13 cellular contexts compared by ENCODE assay signal in the genomic region with DNA sequence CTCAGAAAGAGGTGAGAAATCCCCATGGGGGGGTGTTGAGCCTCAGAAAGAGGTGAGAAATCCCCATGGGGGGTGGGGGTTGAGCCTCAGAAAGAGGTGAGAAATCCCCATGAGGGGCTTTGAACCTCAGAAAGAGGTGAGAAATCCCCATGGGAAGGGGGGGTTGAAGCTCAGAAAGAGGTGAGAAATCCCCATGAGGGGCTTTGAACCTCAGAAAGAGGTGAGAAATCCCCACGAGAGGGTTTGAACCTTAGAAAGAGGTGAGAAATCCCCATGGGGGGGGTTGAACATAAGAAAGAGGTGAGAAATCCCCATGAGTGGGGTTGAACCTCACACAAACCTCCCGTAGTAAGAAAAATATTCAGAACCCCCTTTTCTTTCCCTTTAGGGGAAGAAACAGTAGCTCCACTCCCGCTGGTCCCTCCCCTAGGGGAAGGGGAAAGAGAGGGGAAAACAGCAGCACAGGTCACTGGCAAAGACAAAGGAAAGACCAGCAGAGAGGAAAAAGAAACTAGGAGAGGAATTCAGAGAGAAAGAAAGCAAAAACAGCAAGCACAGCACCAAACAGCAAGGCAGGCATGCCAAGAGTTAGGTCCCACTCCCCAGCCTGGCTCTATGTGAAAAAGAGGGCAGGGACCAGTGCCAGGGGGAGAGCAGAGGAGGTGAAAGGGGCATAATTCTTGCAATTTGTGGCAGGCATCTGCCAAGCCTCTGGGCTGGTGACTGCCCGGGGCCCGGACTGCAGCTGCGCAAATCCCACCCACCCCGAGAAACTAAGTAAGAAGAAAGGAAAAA. TPM values are rescaled to one million over a fixed set of nuclear protein-coding genes. Genes with fewer than 3 reads are reported as not detected.
A peak's percentile ranks its signal among the peaks of the same experiment; 100 is the strongest.
DNase-seq lines count a peak whose midpoint lies in the region; ATAC-seq, FAIRE-seq and TF ChIP-seq lines count a peak whose summit lies in the region.
"Had no signal": no experiment of that assay in that cellular context is flagged by ENCODE, and none has a peak within 500 bp of the region (broad histone marks: within the 10 kb centered on the region; RNA-seq: fewer than 3 reads in every experiment).

No MANE protein-coding gene starts in this region.

- H3K4me1 ChIP-seq in HUES6 (ENCODE audit: control insufficient read depth, insufficient read depth, low read length) = peaks cover 33% of the 10 kb centered on the region
- H3K4me1 ChIP-seq in GM12878 (ENCODE audit: control insufficient read depth, insufficient read depth, low read length) = 0 out of 2 replicates have a peak, but pooled peaks cover 3% of the 10 kb centered on the region

- ATAC-seq in GM12878 = peak; percentile 47

- H3K27me3 Mint-ChIP-seq in activated CD4-positive, alpha-beta T cell treated with anti-CD3 and anti-CD28 coated beads, Interleukin-2, amount 10 ng/mL, durations not matched to agents 24 days and 14 days = peaks cover 4% of the 10 kb centered on the region
- peaks cover 9% of the 10 kb centered on the region for H3K27me3 Mint-ChIP-seq in nephron progenitor cell (ENCODE audit: low read depth, poor library complexity)

- H3K9me3 Mint-ChIP-seq in activated CD4-positive, alpha-beta T cell treated with anti-CD3 and anti-CD28 coated beads, Interleukin-2, amount 10 ng/mL, durations not matched to agents 24 days and 14 days = peaks cover 6% of the 10 kb centered on the region
- peaks cover 17% of the 10 kb centered on the region for H3K9me3 Mint-ChIP-seq in nephron progenitor cell

- H3K4me2 ChIP-seq in GM12878 (ENCODE audit: control insufficient read depth, insufficient read depth) = no peak overlapping the region

- peak overlapping the region; percentile 66 for H3K27ac Mint-ChIP-seq in activated CD4-positive, alpha-beta T cell treated with anti-CD3 and anti-CD28 coated beads, Interleukin-2, amount 10 ng/mL, durations not matched to agents 24 days and 14 days
- H3K27ac Mint-ChIP-seq in nephron progenitor cell = peak overlapping the region; percentile 38

- POLR2A ChIA-PET in GM12878 (lab: Charles Lee) = no interaction called here

- no peak overlapping the region for H3K4me3 Mint-ChIP-seq in activated CD4-positive, alpha-beta T cell treated with anti-CD3 and anti-CD28 coated beads, Interleukin-2, amount 10 ng/mL, durations not matched to agents 24 days and 14 days
- H3K4me3 Mint-ChIP-seq in nephron progenitor cell = no peak overlapping the region

- H3K9ac ChIP-seq in HUES6 (ENCODE audit: low read length) (peak overlapping the region; percentile 29), GM12878 (ENCODE audit: control insufficient read depth, insufficient read depth, low read length) (no peak overlapping the region)

- no peaks in the 10 kb centered on the region for H3K36me3 Mint-ChIP-seq in activated CD4-positive, alpha-beta T cell treated with anti-CD3 and anti-CD28 coated beads, Interleukin-2, amount 10 ng/mL, durations not matched to agents 24 days and 14 days (ENCODE audit: low read depth)
- H3K36me3 Mint-ChIP-seq in nephron progenitor cell (ENCODE audit: low read depth) = no peaks in the 10 kb centered on the region

- no peak for TF ChIP-seq RAD21 in GM12878 (IDR thresholded peaks at IDR 0.05; ENCODE audit: insufficient read depth, low read depth, low read length)

- in situ Hi-C loops in GM12878 (cut with MboI) = no loop called here

- 59% methylated on average over 7 of the region's 7 CpGs for WGBS in GM12878 (ENCODE audit: insufficient coverage, insufficient replicate concordance, low lambda C conversion rate, missing lambda C conversion rate)

- TF ChIP-seq CTCF in GM12878 (IDR thresholded peaks at IDR 0.05 in 2 of 3, conservative IDR thresholded peaks at IDR 0.05 in 1 of 3; ENCODE audit: control insufficient read depth in 2 of 3, extremely low read depth in 1 of 3, insufficient read depth in 1 of 3, low read depth in 3 of 3, low read length in 3 of 3) (no peak), nephron progenitor cell (IDR thresholded peaks at IDR 0.05) (no peak)

- BruUV-seq in GM12878 (replicated peaks; lab: Mats Ljungman, UMichigan) = no TSS peak

- FAIRE-seq in GM12878 (lab: Jason Lieb, UNC) = no peak

- H3K27me3 ChIP-seq in HUES6 (ENCODE audit: control insufficient read depth, insufficient read depth, low read length) = no peaks in the 10 kb centered on the region
- no peaks in the 10 kb centered on the region for H3K27me3 ChIP-seq in GM12878 (replicated peaks in 1 of 2; ENCODE audit: control insufficient read depth in 2 of 2, insufficient read depth in 2 of 2, low read length in 1 of 2)

- H3K9me3 ChIP-seq in HUES6 (ENCODE audit: control insufficient read depth, insufficient read depth, low read depth, low read length) (peaks cover 10% of the 10 kb centered on the region; the same call in 1 of the 2 replicates), GM12878 (replicated peaks; ENCODE audit: control insufficient read depth, insufficient read depth, low read length) (peaks cover 7% of the 10 kb centered on the region; the same call in 2 of the 3 replicates)

- RAD21 ChIA-PET in GM12878 (lab: Charles Lee; ENCODE audit: unreplicated experiment) = interaction anchor here (0.6 kb wide), 1 partner anchor 210 kb away, joined by 4 read pairs; no protein-coding TSS in a partner anchor

- H3K27ac ChIP-seq in HUES6 (ENCODE audit: low read depth, low read length) (no peak overlapping the region), GM12878 (ENCODE audit: control insufficient read depth, insufficient read depth) (peak overlapping the region; percentile 66)

- CTCF ChIA-PET in GM12878 (lab: Yijun Ruan, JAX) = no interaction called here

- peaks cover 10% of the 10 kb centered on the region for H3K4me1 Mint-ChIP-seq in activated CD4-positive, alpha-beta T cell treated with anti-CD3 and anti-CD28 coated beads, Interleukin-2, amount 10 ng/mL, durations not matched to agents 24 days and 14 days
- peaks cover 9% of the 10 kb centered on the region for H3K4me1 Mint-ChIP-seq in nephron progenitor cell

- no peaks in the 10 kb centered on the region for H4K20me1 ChIP-seq in GM12878 (ENCODE audit: control insufficient read depth, insufficient read depth)

- SMC1A ChIA-PET in GM12878 (lab: Charles Lee; ENCODE audit: uncharacterized antibody, unreplicated experiment) = interaction anchor here (0.6 kb wide), 1 partner anchor 136 kb away, joined by 3 read pairs; no protein-coding TSS in a partner anchor

- DNase-seq in activated CD4-positive, alpha-beta T cell treated with anti-CD3 and anti-CD28 coated beads, Interleukin-2, amount 10 ng/mL, durations not matched to agents 24 days and 14 days = no peak
- no peak for DNase-seq in activated CD4-positive, alpha-beta T cell treated with anti-CD3 and anti-CD28 coated beads, Interleukin-2, amount 50 U/mL, for 48 hours
- DNase-seq in GM12878 (ENCODE audit: low read depth, low spot score) = no peak
- DNase-seq in nephron progenitor cell = no peak
- DNase-seq in NCI-H1092 (lab: John Stamatoyannopoulos, UW) = no peak
- no peak for DNase-seq in NCI-H1436 treated with DMSO at 0.1 percent for 48 hours (lab: John Stamatoyannopoulos, UW)
- DNase-seq in NCI-H1105 (lab: John Stamatoyannopoulos, UW) = no peak
- DNase-seq: NCI-H1417, NCI-H510A, occipital lobe, T1000 had no signal

- H3K79me2 ChIP-seq in GM12878 (ENCODE audit: control insufficient read depth, insufficient read depth, low read length) = no peaks in the 10 kb centered on the region

- H3K4me3 ChIP-seq in HUES6 (ENCODE audit: low read depth, low read length) (no peak overlapping the region; the same call in 1 of the 2 replicates), GM12878 (no peak overlapping the region)
- H3K4me3 ChIP-seq: lung had no signal

- H2AFZ ChIP-seq in GM12878 (ENCODE audit: control insufficient read depth, low read depth, low read length) = no peak overlapping the region

- H3K36me3 ChIP-seq in HUES6 (ENCODE audit: control insufficient read depth, insufficient read depth, low read length) = no peaks in the 10 kb centered on the region
- H3K36me3 ChIP-seq in GM12878 (ENCODE audit: control insufficient read depth in 2 of 2, insufficient read depth in 2 of 2, low read length in 1 of 2) = no peaks in the 10 kb centered on the region

- TF ChIP-seq EP300 in GM12878 (IDR thresholded peaks at IDR 0.05; ENCODE audit: borderline replicate concordance in 1 of 2, control insufficient read depth in 1 of 2, low read depth in 2 of 2, low read length in 2 of 2) = no peak; a peak in 1 of 4 replicates

- intact Hi-C loops in activated CD4-positive, alpha-beta T cell treated with anti-CD3 and anti-CD28 coated beads, Interleukin-2, amount 10 ng/mL, durations not matched to agents 24 days and 14 days (cut with micrococcal nuclease) = no loop called here
- intact Hi-C loops in GM12878 (cut with micrococcal nuclease; ENCODE audit: unreplicated experiment) = loop anchor here (1.0 kb wide), 1 partner anchor 58 kb away; the partner anchor contains the start of gene NUS1

- no peak for TF ChIP-seq POLR2A in GM12878 (IDR thresholded peaks at IDR 0.05; ENCODE audit: low read depth, low read length)

RNA-seq across cellular contexts. Expression of gene GOPC, which starts 14.9 kb away (rescaled TPM):
- 22.2 TPM in 2 replicates for total RNA-seq in activated CD4-positive, alpha-beta T cell treated with anti-CD3 and anti-CD28 coated beads, Interleukin-2, amount 10 ng/mL, durations not matched to agents 24 days and 14 days
- total RNA-seq in GM12878 (2013; cell fraction: nucleolus; rRNA removed) = 37.9 and 40.2 TPM in 2 replicates
- total RNA-seq in GM12878 (2014; rRNA removed) (18.8 and 23.7 TPM in 2 replicates), GM12878 (2014; rRNA removed; fragmentation: Illumina TruSeq; extraction: Trizol) (21.8 and 22.2 TPM in 2 replicates), GM12878 (2021) (18.6 and 19.1 TPM in 2 replicates)
- polyA plus RNA-seq in GM12878 (2011; ENCODE audit: low read depth) = 6.2 TPM
- polyA plus RNA-seq in GM12878 (2011; rRNA removed) (28.5 and 48.0 TPM in 2 replicates), GM12878 (2014; fragmentation: Illumina TruSeq; extraction: Trizol) (21.3 and 28.7 TPM in 2 replicates), GM12878 (2014; fragmentation: Nextera tagmentation; extraction: Ambion mirVana) (1 to 10 TPM; 5.8 to 8.2 TPM), GM12878 (2014; rRNA removed) (14.7 and 17.3 TPM in 2 replicates), GM12878 (2016; fragmentation: Nextera tagmentation; extraction: Ambion mirVana) (10 to 100 TPM; 15.2 to 15.8 TPM)
- polyA plus RNA-seq in GM12878 (2011; cell fraction: cytosol; rRNA removed) = 8.2 and 8.8 TPM in 2 replicates
- 26.1 and 33.0 TPM in 2 replicates for polyA plus RNA-seq in GM12878 (2011; cell fraction: nucleus; rRNA removed)
- 11.0 and 18.0 TPM in 2 replicates for polyA plus RNA-seq in GM12878 (2012)
- polyA minus RNA-seq in GM12878 (2011; rRNA and poly(A)+ RNA removed) = 11.2 and 18.2 TPM in 2 replicates
- 9.2 and 10.3 TPM in 2 replicates for polyA minus RNA-seq in GM12878 (2011; cell fraction: cytosol; rRNA and poly(A)+ RNA removed)
- 16.2 and 18.4 TPM in 2 replicates for polyA minus RNA-seq in GM12878 (2011; cell fraction: nucleus; rRNA and poly(A)+ RNA removed)

RNA-seq across cellular contexts. Expression of gene NUS1, which starts 58.1 kb away (rescaled TPM):
- total RNA-seq in activated CD4-positive, alpha-beta T cell treated with anti-CD3 and anti-CD28 coated beads, Interleukin-2, amount 10 ng/mL, durations not matched to agents 24 days and 14 days = 49.6 and 49.7 TPM in 2 replicates
- total RNA-seq in GM12878 (2013; cell fraction: nucleolus; rRNA removed) = 35.9 and 37.6 TPM in 2 replicates
- total RNA-seq in GM12878 (2014; rRNA removed) = 18.2 and 19.8 TPM in 2 replicates
- 26.8 and 28.4 TPM in 2 replicates for total RNA-seq in GM12878 (2014; rRNA removed; fragmentation: Illumina TruSeq; extraction: Trizol)
- 42.6 and 45.5 TPM in 2 replicates for total RNA-seq in GM12878 (2021)
- 21.4 TPM for polyA plus RNA-seq in GM12878 (2011; ENCODE audit: low read depth)
- polyA plus RNA-seq in GM12878 (2011; rRNA removed) = 24.4 and 39.5 TPM in 2 replicates
- 8.6 and 15.4 TPM in 2 replicates for polyA plus RNA-seq in GM12878 (2011; cell fraction: cytosol; rRNA removed)
- 12.5 and 13.8 TPM in 2 replicates for polyA plus RNA-seq in GM12878 (2011; cell fraction: nucleus; rRNA removed)
- 38.1 and 40.2 TPM in 2 replicates for polyA plus RNA-seq in GM12878 (2012)
- 46.5 and 59.6 TPM in 2 replicates for polyA plus RNA-seq in GM12878 (2014; fragmentation: Illumina TruSeq; extraction: Trizol)
- 10 to 100 TPM; 16.7 to 22.0 TPM for polyA plus RNA-seq in GM12878 (2014; fragmentation: Nextera tagmentation; extraction: Ambion mirVana)
- polyA plus RNA-seq in GM12878 (2014; rRNA removed) = 21.3 and 22.3 TPM in 2 replicates
- polyA plus RNA-seq in GM12878 (2016; fragmentation: Nextera tagmentation; extraction: Ambion mirVana) = 10 to 100 TPM; 19.4 to 20.5 TPM
- 12.8 and 19.6 TPM in 2 replicates for polyA minus RNA-seq in GM12878 (2011; rRNA and poly(A)+ RNA removed)
- 9.0 and 11.2 TPM in 2 replicates for polyA minus RNA-seq in GM12878 (2011; cell fraction: cytosol; rRNA and poly(A)+ RNA removed)
- 6.9 and 10.0 TPM in 2 replicates for polyA minus RNA-seq in GM12878 (2011; cell fraction: nucleus; rRNA and poly(A)+ RNA removed)
